ENCODE assay signal across 11 cellular contexts in the genomic region with DNA sequence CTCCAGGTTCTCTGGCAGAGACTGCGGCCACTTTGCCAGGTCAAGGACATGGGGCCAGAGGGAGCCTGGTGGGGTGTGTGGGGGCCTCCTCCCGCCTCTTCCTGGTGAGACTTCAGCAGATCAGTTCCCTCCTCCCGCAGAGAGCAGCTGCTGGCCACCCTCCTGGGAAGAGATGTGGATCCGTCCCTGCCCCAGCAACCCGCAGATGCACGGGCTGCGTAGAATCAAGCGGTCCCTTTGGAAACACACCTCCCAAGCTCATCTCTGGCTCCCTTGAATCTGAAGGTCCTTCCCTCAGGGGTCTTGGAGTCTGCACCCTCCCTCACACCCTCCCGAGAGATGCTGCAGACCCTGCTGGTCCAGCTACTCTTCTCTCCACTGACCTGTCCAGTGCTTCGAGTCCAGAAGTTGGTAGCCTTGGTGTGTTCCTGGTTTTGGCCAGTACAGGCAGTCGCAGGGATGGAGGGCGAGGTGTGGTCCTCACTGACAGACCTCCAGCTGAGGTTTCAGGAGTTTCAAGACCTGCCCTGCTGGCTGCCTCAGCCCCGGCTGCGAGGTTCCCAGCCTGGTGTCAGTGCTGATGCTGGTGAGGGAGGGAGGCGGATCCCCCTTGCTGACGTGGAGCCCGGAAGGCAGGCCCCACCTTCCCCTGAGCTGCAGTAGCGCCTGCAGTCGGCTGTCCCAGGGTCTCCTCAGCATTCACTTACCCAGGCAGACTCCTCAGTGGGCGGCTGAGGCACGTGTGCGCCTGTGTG. TPM values are rescaled to one million over a fixed set of nuclear protein-coding genes. Genes with fewer than 3 reads are reported as not detected.
A peak's percentile ranks its signal among the peaks of the same experiment; 100 is the strongest.
DNase-seq lines count a peak whose midpoint lies in the region; ATAC-seq and TF ChIP-seq lines count a peak whose summit lies in the region.
"Had no signal": no experiment of that assay in that cellular context is flagged by ENCODE, and none has a peak within 500 bp of the region (broad histone marks: within the 10 kb centered on the region; RNA-seq: fewer than 3 reads in every experiment).

A gene with protein sequence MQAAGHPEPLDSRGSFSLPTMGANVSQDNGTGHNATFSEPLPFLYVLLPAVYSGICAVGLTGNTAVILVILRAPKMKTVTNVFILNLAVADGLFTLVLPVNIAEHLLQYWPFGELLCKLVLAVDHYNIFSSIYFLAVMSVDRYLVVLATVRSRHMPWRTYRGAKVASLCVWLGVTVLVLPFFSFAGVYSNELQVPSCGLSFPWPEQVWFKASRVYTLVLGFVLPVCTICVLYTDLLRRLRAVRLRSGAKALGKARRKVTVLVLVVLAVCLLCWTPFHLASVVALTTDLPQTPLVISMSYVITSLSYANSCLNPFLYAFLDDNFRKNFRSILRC (minus strand): TSS at position 585 of the 755 bp plus-strand sequence. CDS start 734 bp downstream, outside the sequence.

- DNase-seq in NOMO-1 treated with DMSO at 0.1 percent for 48 hours (lab: John Stamatoyannopoulos, UW; ENCODE audit: unreplicated experiment) (peak; percentile 17), NOMO-1 treated with dmso at 0.1 percent for 144 hours (lab: John Stamatoyannopoulos, UW; ENCODE audit: unreplicated experiment) (no peak), OCI-LY7 (ENCODE audit: low spot score) (peak; percentile 44), dorsolateral prefrontal cortex (peak in 7 of 10 donors; percentile 22 to 69 (median 51)), posterior vena cava (ENCODE audit: low spot score) (peak; percentile 58), T1000 (lab: John Stamatoyannopoulos, UW) (no peak)
- DNase-seq: NCI-H510A treated with DMSO at 0.1 percent for 48 hours had no signal

- no peak for TF ChIP-seq CTCF in OCI-LY7 (conservative IDR thresholded peaks at IDR 0.05; ENCODE audit: low read length)
- no peak for TF ChIP-seq CTCF in dorsolateral prefrontal cortex (IDR thresholded peaks at IDR 0.05 in 54 of 56, conservative IDR thresholded peaks at IDR 0.05 in 2 of 56; ENCODE audit: low read depth in 1 of 56, partially characterized antibody in 56 of 56)

- BruUV-seq in OCI-LY7 (replicated peaks; lab: Mats Ljungman, UMichigan) = no TSS peak

- H3K4me1 ChIP-seq in OCI-LY7 (ENCODE audit: insufficient read depth, low read length, poor library complexity, severe bottlenecking) = peaks cover 20% of the 10 kb centered on the region

- H3K4me2 ChIP-seq in OCI-LY7 (ENCODE audit: low read length) = peak within 1 kb of the TSS; percentile 12; the same call in 1 of the 2 replicates

- no peak within 1 kb of the TSS for H3K4me3 ChIP-seq in OCI-LY7 (ENCODE audit: low read depth, low read length, poor library complexity, severe bottlenecking)
- H3K4me3 ChIP-seq in dorsolateral prefrontal cortex = peak within 1 kb of the TSS in 33 of 59 donors; percentile 3 to 52 (median 27)

- ATAC-seq in GM21447 (IDR thresholded peaks at IDR 0.05; ENCODE audit: unreplicated experiment) (no peak), HG02588 (IDR thresholded peaks at IDR 0.05; ENCODE audit: unreplicated experiment) (no peak)
- ATAC-seq: left colon had no signal

- intact Hi-C loops in OCI-LY7 (cut with micrococcal nuclease; ENCODE audit: unreplicated experiment) (no loop called here), dorsolateral prefrontal cortex (cut with DNase I) (no loop called here), posterior vena cava (cut with DNase I) (no loop called here)

- H3K27ac ChIP-seq in OCI-LY7 (ENCODE audit: low read depth, low read length, poor library complexity, severe bottlenecking) (no peak within 1 kb of the TSS), dorsolateral prefrontal cortex (peak within 1 kb of the TSS in 29 of 59 donors; percentile 2 to 73 (median 42))

- H3K36me3 ChIP-seq in OCI-LY7 (ENCODE audit: insufficient read depth, low read length) = no peaks in the 10 kb centered on the region

- no peaks in the 10 kb centered on the region for H3K9me2 ChIP-seq in OCI-LY7 (ENCODE audit: insufficient read depth, low read length)

- no peaks in the 10 kb centered on the region for H3K9me3 ChIP-seq in OCI-LY7 (ENCODE audit: low read length)

- CTCF ChIA-PET in OCI-LY7 (lab: Charles Lee; ENCODE audit: unreplicated experiment) = no interaction called here

- no peaks in the 10 kb centered on the region for H4K20me1 ChIP-seq in OCI-LY7 (ENCODE audit: insufficient read depth, low read length)

- peaks cover 0 to 13% (median 3%) of the 10 kb centered on the region in 45 donors for H3K27me3 ChIP-seq in dorsolateral prefrontal cortex

- peak within 1 kb of the TSS; percentile 57; the same call in 1 of the 2 replicates for H2AFZ ChIP-seq in OCI-LY7 (ENCODE audit: low read length)

- no peaks in the 10 kb centered on the region for H3K79me2 ChIP-seq in OCI-LY7 (ENCODE audit: insufficient read depth, low read depth, low read length)

- POLR2A ChIA-PET in OCI-LY7 (lab: Charles Lee) = no interaction called here

RNA-seq across cellular contexts. Expression of the gene that starts here (rescaled TPM):
- total RNA-seq in OCI-LY7 (2014; rRNA removed; shearing (Covaris generic)) = not detected in 2 replicates
- total RNA-seq in OCI-LY7 (2022) (not detected in 2 replicates), dorsolateral prefrontal cortex (1 to 10 TPM in 95 of 120 experiments, under 1 TPM in 22, not detected in 3; 0.35 to 6.4 (median 1.8) TPM), posterior vena cava (not detected)
- total RNA-seq: A673, left colon had no signal

Comparison
In these comparisons a context has a peak if more than half of its experiments do, and no peak if none do; other contexts are left out.
1. DNase-seq: peak in NOMO-1 treated with DMSO at 0.1 percent for 48 hours (single experiment) and dorsolateral prefrontal cortex (7 of 10); none in NOMO-1 treated with dmso at 0.1 percent for 144 hours (single experiment) and T1000 (single experiment).
2. Peak in DNase-seq and H3K4me2 ChIP-seq in OCI-LY7; RNA of the gene not detected or under 1 TPM.
3. Peak in DNase-seq in posterior vena cava; RNA of the gene not detected or under 1 TPM.